ENCODE assay signal across 1 cellular context in the genomic region with DNA sequence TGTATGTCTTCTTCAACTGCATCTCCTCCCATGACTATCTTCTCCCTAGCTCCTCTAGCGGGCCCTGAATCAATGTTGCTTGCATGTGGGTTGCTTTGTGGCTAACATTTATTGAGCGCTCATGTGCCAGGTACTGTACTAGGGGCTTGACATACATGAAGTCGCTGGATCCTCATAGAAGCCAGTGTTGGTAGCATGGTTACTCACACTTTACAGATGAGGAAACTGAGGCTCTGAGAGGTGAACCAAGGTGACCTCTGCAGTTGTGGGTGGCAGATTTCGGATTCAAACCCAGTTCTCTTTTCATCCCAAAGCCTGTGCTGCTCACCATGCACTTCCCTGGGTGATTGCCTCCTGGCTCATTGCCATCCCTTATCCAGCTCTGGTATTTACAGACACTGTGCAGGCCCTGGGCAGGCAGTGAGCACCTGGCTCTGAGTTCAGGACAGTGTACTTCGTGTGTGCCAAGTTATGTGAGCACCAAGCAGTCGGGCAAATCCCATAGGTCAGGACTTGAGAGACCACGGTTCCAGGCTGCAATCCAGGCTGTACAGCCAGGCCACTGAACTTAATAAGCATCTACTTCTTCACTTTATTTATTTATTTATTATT.
TF ChIP-seq lines count a peak whose summit lies in the region.

No MANE protein-coding gene starts in this region.

TF ChIP-seq in liver, 16 proteins besides CTCF, POLR2A, EP300 and RAD21 (continued from another document):
- TF ChIP-seq, protein P1, sequence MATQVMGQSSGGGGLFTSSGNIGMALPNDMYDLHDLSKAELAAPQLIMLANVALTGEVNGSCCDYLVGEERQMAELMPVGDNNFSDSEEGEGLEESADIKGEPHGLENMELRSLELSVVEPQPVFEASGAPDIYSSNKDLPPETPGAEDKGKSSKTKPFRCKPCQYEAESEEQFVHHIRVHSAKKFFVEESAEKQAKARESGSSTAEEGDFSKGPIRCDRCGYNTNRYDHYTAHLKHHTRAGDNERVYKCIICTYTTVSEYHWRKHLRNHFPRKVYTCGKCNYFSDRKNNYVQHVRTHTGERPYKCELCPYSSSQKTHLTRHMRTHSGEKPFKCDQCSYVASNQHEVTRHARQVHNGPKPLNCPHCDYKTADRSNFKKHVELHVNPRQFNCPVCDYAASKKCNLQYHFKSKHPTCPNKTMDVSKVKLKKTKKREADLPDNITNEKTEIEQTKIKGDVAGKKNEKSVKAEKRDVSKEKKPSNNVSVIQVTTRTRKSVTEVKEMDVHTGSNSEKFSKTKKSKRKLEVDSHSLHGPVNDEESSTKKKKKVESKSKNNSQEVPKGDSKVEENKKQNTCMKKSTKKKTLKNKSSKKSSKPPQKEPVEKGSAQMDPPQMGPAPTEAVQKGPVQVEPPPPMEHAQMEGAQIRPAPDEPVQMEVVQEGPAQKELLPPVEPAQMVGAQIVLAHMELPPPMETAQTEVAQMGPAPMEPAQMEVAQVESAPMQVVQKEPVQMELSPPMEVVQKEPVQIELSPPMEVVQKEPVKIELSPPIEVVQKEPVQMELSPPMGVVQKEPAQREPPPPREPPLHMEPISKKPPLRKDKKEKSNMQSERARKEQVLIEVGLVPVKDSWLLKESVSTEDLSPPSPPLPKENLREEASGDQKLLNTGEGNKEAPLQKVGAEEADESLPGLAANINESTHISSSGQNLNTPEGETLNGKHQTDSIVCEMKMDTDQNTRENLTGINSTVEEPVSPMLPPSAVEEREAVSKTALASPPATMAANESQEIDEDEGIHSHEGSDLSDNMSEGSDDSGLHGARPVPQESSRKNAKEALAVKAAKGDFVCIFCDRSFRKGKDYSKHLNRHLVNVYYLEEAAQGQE (IDR thresholded peaks at IDR 0.05), result peak; percentile 70
- TF ChIP-seq JUND (IDR thresholded peaks at IDR 0.05), result peak in 1 of 2 donors; percentile 49
- TF ChIP-seq TAF1 (conservative IDR thresholded peaks at IDR 0.05), result no peak
- TF ChIP-seq HNF4G (IDR thresholded peaks at IDR 0.05), result no peak
TF ChIP-seq in liver: peak in this region for 9.
